Comparison of ENCODE assay signal across 8 cellular contexts in genomic region chr4:35673137-35673536, GRCh38.
"Had no signal": no experiment of that assay in that cellular context is flagged by ENCODE, and none has a peak within 500 bp of the region (broad histone marks: within the 10 kb centered on the region; RNA-seq: fewer than 3 reads in every experiment).

No MANE protein-coding gene starts in this region.

- FAIRE-seq: HTR-8/SVneo had no signal

- H3K27ac Mint-ChIP-seq: IgD-negative memory B cell had no signal

- H3K27me3 Mint-ChIP-seq: IgD-negative memory B cell had no signal

- DNase-seq: Karpas-422, Kasumi-1, KBM-7, KG1 had no signal

- H3K36me3 Mint-ChIP-seq: IgD-negative memory B cell had no signal

- H3K27ac ChIP-seq: HL-60, KMS-11 had no signal

- H3K4me2 ChIP-seq: KMS-11 had no signal

- H3K4me3 Mint-ChIP-seq: IgD-negative memory B cell had no signal

- H3K9ac ChIP-seq: KMS-11 had no signal

- H3K4me1 Mint-ChIP-seq: IgD-negative memory B cell had no signal
